Comparison of ENCODE assay signal across 22 cellular contexts in genomic region chr14:19975291-19975690, GRCh38. TPM values are rescaled to one million over a fixed set of nuclear protein-coding genes. Genes with fewer than 3 reads are reported as not detected.
A peak's percentile ranks its signal among the peaks of the same experiment; 100 is the strongest.
DNase-seq lines count a peak whose midpoint lies in the region; ATAC-seq lines count a peak whose summit lies in the region.
"Had no signal": no experiment of that assay in that cellular context is flagged by ENCODE, and none has a peak within 500 bp of the region (broad histone marks: within the 10 kb centered on the region; RNA-seq: fewer than 3 reads in every experiment).

Gene OR4K15, plus strand, starts transcription at chr14:19975591. Its CDS starts 0 bp downstream, at chr14:19975591.

- POLR2A ChIA-PET in activated CD4-positive, alpha-beta memory T cell treated with anti-CD3 and anti-CD28 coated beads for 36 hours (lab: Charles Lee) = no interaction called here
- POLR2A ChIA-PET in activated CD4-positive, alpha-beta memory T cell treated with anti-CD3 and anti-CD28 coated beads, Interleukin-2, amount 10 ng/mL, durations not matched to agents 7 days and 5 days (lab: Charles Lee) = no interaction called here

- no peaks in the 10 kb centered on the region for H3K36me3 Mint-ChIP-seq in activated CD4-positive, alpha-beta memory T cell treated with anti-CD3 and anti-CD28 coated beads for 36 hours
- H3K36me3 Mint-ChIP-seq in activated CD4-positive, alpha-beta memory T cell treated with anti-CD3 and anti-CD28 coated beads, Interleukin-2, amount 10 ng/mL, durations not matched to agents 7 days and 5 days (ENCODE audit: low read depth) = no peaks in the 10 kb centered on the region
- H3K36me3 Mint-ChIP-seq in stimulated activated naive CD8-positive, alpha-beta T cell treated with anti-CD3 and anti-CD28 coated beads, Interleukin-15, Interleukin-2, amounts not matched to agents 100 ng/mL and 50 ng/mL, for 24 hours (ENCODE audit: low read depth) = no peaks in the 10 kb centered on the region
- H3K36me3 Mint-ChIP-seq in activated T-helper 1 cell treated with anti-CD3 and anti-CD28 coated beads, Interleukin-12 subunit alpha, Interleukin-12 subunit beta, Interleukin-2, Interleukin-4 antibody, amounts not matched to agents 30 ng/mL and 10 ng/mL and 1 ng/mL, durations not matched to agents 14 hours and 24 hours and 36 hours (ENCODE audit: low read depth) = no peaks in the 10 kb centered on the region

- peak within 1 kb of the TSS; percentile 38 for H3K27ac Mint-ChIP-seq in activated CD4-positive, alpha-beta memory T cell treated with anti-CD3 and anti-CD28 coated beads for 36 hours
- no peak within 1 kb of the TSS for H3K27ac Mint-ChIP-seq in activated CD4-positive, alpha-beta memory T cell treated with anti-CD3 and anti-CD28 coated beads, Interleukin-2, amount 10 ng/mL, durations not matched to agents 7 days and 5 days
- peak within 1 kb of the TSS; percentile 64 for H3K27ac Mint-ChIP-seq in stimulated activated naive CD8-positive, alpha-beta T cell treated with anti-CD3 and anti-CD28 coated beads, Interleukin-15, Interleukin-2, amounts not matched to agents 100 ng/mL and 50 ng/mL, for 24 hours
- H3K27ac Mint-ChIP-seq in activated T-helper 1 cell treated with anti-CD3 and anti-CD28 coated beads, Interleukin-12 subunit alpha, Interleukin-12 subunit beta, Interleukin-2, Interleukin-4 antibody, amounts not matched to agents 30 ng/mL and 10 ng/mL and 1 ng/mL, durations not matched to agents 14 hours and 24 hours and 36 hours = no peak within 1 kb of the TSS
- H3K27ac Mint-ChIP-seq in stimulated activated naive CD8-positive, alpha-beta T cell treated with anti-CD3 and anti-CD28 coated beads, Interleukin-15, amount 100 ng/mL, for 72 hours = peak within 1 kb of the TSS; percentile 50 to 79
- H3K27ac Mint-ChIP-seq: HFFc6 had no signal

- peaks cover 32% of the 10 kb centered on the region for H3K4me1 Mint-ChIP-seq in activated CD4-positive, alpha-beta memory T cell treated with anti-CD3 and anti-CD28 coated beads for 36 hours (ENCODE audit: low read depth)
- H3K4me1 Mint-ChIP-seq in activated CD4-positive, alpha-beta memory T cell treated with anti-CD3 and anti-CD28 coated beads, Interleukin-2, amount 10 ng/mL, durations not matched to agents 7 days and 5 days = peaks cover 11% of the 10 kb centered on the region
- peaks cover 21% of the 10 kb centered on the region for H3K4me1 Mint-ChIP-seq in stimulated activated naive CD8-positive, alpha-beta T cell treated with anti-CD3 and anti-CD28 coated beads, Interleukin-15, Interleukin-2, amounts not matched to agents 100 ng/mL and 50 ng/mL, for 24 hours (ENCODE audit: low read depth)
- peaks cover 11% of the 10 kb centered on the region for H3K4me1 Mint-ChIP-seq in activated T-helper 1 cell treated with anti-CD3 and anti-CD28 coated beads, Interleukin-12 subunit alpha, Interleukin-12 subunit beta, Interleukin-2, Interleukin-4 antibody, amounts not matched to agents 30 ng/mL and 10 ng/mL and 1 ng/mL, durations not matched to agents 14 hours and 24 hours and 36 hours (ENCODE audit: low read depth)
- peaks cover 21% of the 10 kb centered on the region for H3K4me1 Mint-ChIP-seq in stimulated activated naive CD8-positive, alpha-beta T cell treated with anti-CD3 and anti-CD28 coated beads, Interleukin-15, amount 100 ng/mL, for 72 hours

- H3K4me3 Mint-ChIP-seq in activated CD4-positive, alpha-beta memory T cell treated with anti-CD3 and anti-CD28 coated beads for 36 hours = no peak within 1 kb of the TSS
- no peak within 1 kb of the TSS for H3K4me3 Mint-ChIP-seq in activated CD4-positive, alpha-beta memory T cell treated with anti-CD3 and anti-CD28 coated beads, Interleukin-2, amount 10 ng/mL, durations not matched to agents 7 days and 5 days
- no peak within 1 kb of the TSS for H3K4me3 Mint-ChIP-seq in stimulated activated naive CD8-positive, alpha-beta T cell treated with anti-CD3 and anti-CD28 coated beads, Interleukin-15, Interleukin-2, amounts not matched to agents 100 ng/mL and 50 ng/mL, for 24 hours
- H3K4me3 Mint-ChIP-seq in activated T-helper 1 cell treated with anti-CD3 and anti-CD28 coated beads, Interleukin-12 subunit alpha, Interleukin-12 subunit beta, Interleukin-2, Interleukin-4 antibody, amounts not matched to agents 30 ng/mL and 10 ng/mL and 1 ng/mL, durations not matched to agents 14 hours and 24 hours and 36 hours = peak within 1 kb of the TSS; percentile 17
- peak within 1 kb of the TSS in 1 of 2 donors; percentile 17 for H3K4me3 Mint-ChIP-seq in stimulated activated naive CD8-positive, alpha-beta T cell treated with anti-CD3 and anti-CD28 coated beads, Interleukin-15, amount 100 ng/mL, for 72 hours
- H3K4me3 Mint-ChIP-seq: HFFc6 had no signal

- CTCF ChIA-PET in activated CD4-positive, alpha-beta memory T cell treated with anti-CD3 and anti-CD28 coated beads for 36 hours (lab: Charles Lee) = no interaction called here
- CTCF ChIA-PET in activated CD4-positive, alpha-beta memory T cell treated with anti-CD3 and anti-CD28 coated beads, Interleukin-2, amount 10 ng/mL, durations not matched to agents 7 days and 5 days (lab: Charles Lee) = no interaction called here

- DNase-seq in activated CD4-positive, alpha-beta memory T cell treated with anti-CD3 and anti-CD28 coated beads for 36 hours = no peak
- DNase-seq in activated CD4-positive, alpha-beta memory T cell treated with anti-CD3 and anti-CD28 coated beads, Interleukin-2, amount 10 ng/mL, durations not matched to agents 7 days and 5 days = no peak
- DNase-seq in stimulated activated naive CD8-positive, alpha-beta T cell treated with anti-CD3 and anti-CD28 coated beads, Interleukin-15, Interleukin-2, amounts not matched to agents 100 U/mL and 50 U/mL, for 24 hours = no peak
- DNase-seq in activated T-helper 1 cell treated with anti-CD3 and anti-CD28 coated beads, Interleukin-12 subunit alpha, Interleukin-12 subunit beta, Interleukin-2, Interleukin-4 antibody, amounts not matched to agents 30 ng/mL and 10 ng/mL and 1 ng/mL, durations not matched to agents 14 hours and 24 hours and 36 hours (ENCODE audit: low spot score) = no peak
- DNase-seq in stimulated activated naive CD8-positive, alpha-beta T cell treated with anti-CD3 and anti-CD28 coated beads, Interleukin-15, amount 100 ng/mL, for 72 hours = no peak
- no peak for DNase-seq in NCI-H526 treated with DMSO at 0.1 percent for 48 hours (lab: John Stamatoyannopoulos, UW)
- DNase-seq in kidney glomerular epithelial cell (lab: John Stamatoyannopoulos, UW) = no peak
- DNase-seq: DMS79 treated with DMSO at 0.1 percent for 48 hours, H7, HFFc6, NCI-H1417, NCI-H187 treated with DMSO at 0.1 percent for 48 hours, NCI-H226, NCI-H524, PC-3, RPMI8226, SHP77 treated with DMSO at 0.1 percent for 48 hours had no signal

- ATAC-seq in stimulated activated naive CD8-positive, alpha-beta T cell treated with anti-CD3 and anti-CD28 coated beads, Interleukin-15, Interleukin-2, amounts not matched to agents 100 U/mL and 50 U/mL, for 24 hours = no peak
- no peak for ATAC-seq in stimulated activated naive CD8-positive, alpha-beta T cell treated with anti-CD3 and anti-CD28 coated beads, Interleukin-15, amount 100 ng/mL, for 72 hours
- ATAC-seq: A549, PC-3 had no signal

- no peaks in the 10 kb centered on the region for H3K27me3 Mint-ChIP-seq in activated CD4-positive, alpha-beta memory T cell treated with anti-CD3 and anti-CD28 coated beads for 36 hours
- no peaks in the 10 kb centered on the region for H3K27me3 Mint-ChIP-seq in activated CD4-positive, alpha-beta memory T cell treated with anti-CD3 and anti-CD28 coated beads, Interleukin-2, amount 10 ng/mL, durations not matched to agents 7 days and 5 days
- no peaks in the 10 kb centered on the region for H3K27me3 Mint-ChIP-seq in stimulated activated naive CD8-positive, alpha-beta T cell treated with anti-CD3 and anti-CD28 coated beads, Interleukin-15, Interleukin-2, amounts not matched to agents 100 ng/mL and 50 ng/mL, for 24 hours
- peaks cover 3% of the 10 kb centered on the region for H3K27me3 Mint-ChIP-seq in activated T-helper 1 cell treated with anti-CD3 and anti-CD28 coated beads, Interleukin-12 subunit alpha, Interleukin-12 subunit beta, Interleukin-2, Interleukin-4 antibody, amounts not matched to agents 30 ng/mL and 10 ng/mL and 1 ng/mL, durations not matched to agents 14 hours and 24 hours and 36 hours (ENCODE audit: insufficient read depth)
- H3K27me3 Mint-ChIP-seq in stimulated activated naive CD8-positive, alpha-beta T cell treated with anti-CD3 and anti-CD28 coated beads, Interleukin-15, amount 100 ng/mL, for 72 hours = no peaks in the 10 kb centered on the region

- peaks cover 2% of the 10 kb centered on the region for H3K9me3 Mint-ChIP-seq in activated CD4-positive, alpha-beta memory T cell treated with anti-CD3 and anti-CD28 coated beads for 36 hours
- no peaks in the 10 kb centered on the region for H3K9me3 Mint-ChIP-seq in activated CD4-positive, alpha-beta memory T cell treated with anti-CD3 and anti-CD28 coated beads, Interleukin-2, amount 10 ng/mL, durations not matched to agents 7 days and 5 days
- peaks cover 7% of the 10 kb centered on the region for H3K9me3 Mint-ChIP-seq in stimulated activated naive CD8-positive, alpha-beta T cell treated with anti-CD3 and anti-CD28 coated beads, Interleukin-15, Interleukin-2, amounts not matched to agents 100 ng/mL and 50 ng/mL, for 24 hours
- H3K9me3 Mint-ChIP-seq in activated T-helper 1 cell treated with anti-CD3 and anti-CD28 coated beads, Interleukin-12 subunit alpha, Interleukin-12 subunit beta, Interleukin-2, Interleukin-4 antibody, amounts not matched to agents 30 ng/mL and 10 ng/mL and 1 ng/mL, durations not matched to agents 14 hours and 24 hours and 36 hours = peaks cover 2% of the 10 kb centered on the region
- peaks cover 7 to 15% of the 10 kb centered on the region in 2 donors for H3K9me3 Mint-ChIP-seq in stimulated activated naive CD8-positive, alpha-beta T cell treated with anti-CD3 and anti-CD28 coated beads, Interleukin-15, amount 100 ng/mL, for 72 hours

- intact Hi-C loops in activated CD4-positive, alpha-beta memory T cell treated with anti-CD3 and anti-CD28 coated beads for 36 hours (cut with micrococcal nuclease) = no loop called here
- intact Hi-C loops in activated T-helper 1 cell treated with anti-CD3 and anti-CD28 coated beads, Interleukin-12 subunit alpha, Interleukin-12 subunit beta, Interleukin-2, Interleukin-4 antibody, amounts not matched to agents 30 ng/mL and 10 ng/mL and 1 ng/mL, durations not matched to agents 14 hours and 24 hours and 36 hours (cut with micrococcal nuclease) = no loop called here

RNA-seq across cellular contexts. Expression of gene OR4K15, which starts in this region (rescaled TPM):
- not detected for total RNA-seq in activated CD4-positive, alpha-beta memory T cell treated with anti-CD3 and anti-CD28 coated beads for 36 hours
- total RNA-seq in activated CD4-positive, alpha-beta memory T cell treated with anti-CD3 and anti-CD28 coated beads, Interleukin-2, amount 10 ng/mL, durations not matched to agents 7 days and 5 days = not detected
- total RNA-seq in activated T-helper 1 cell treated with anti-CD3 and anti-CD28 coated beads, Interleukin-12 subunit alpha, Interleukin-12 subunit beta, Interleukin-2, Interleukin-4 antibody, amounts not matched to agents 30 ng/mL and 10 ng/mL and 1 ng/mL, durations not matched to agents 14 hours and 24 hours and 36 hours = not detected in 2 replicates
- total RNA-seq: G401, H7, HFFc6, HT-29, M059J, PC-3 had no signal

Comparison
In these comparisons a context has a peak if more than half of its experiments do, and no peak if none do; other contexts are left out.
1. H3K27ac Mint-ChIP-seq: peak in activated CD4-positive, alpha-beta memory T cell treated with anti-CD3 and anti-CD28 coated beads for 36 hours (single experiment), stimulated activated naive CD8-positive, alpha-beta T cell treated with anti-CD3 and anti-CD28 coated beads, Interleukin-15, Interleukin-2, amounts not matched to agents 100 ng/mL and 50 ng/mL, for 24 hours (single experiment) and stimulated activated naive CD8-positive, alpha-beta T cell treated with anti-CD3 and anti-CD28 coated beads, Interleukin-15, amount 100 ng/mL, for 72 hours (2 of 2); none in activated CD4-positive, alpha-beta memory T cell treated with anti-CD3 and anti-CD28 coated beads, Interleukin-2, amount 10 ng/mL, durations not matched to agents 7 days and 5 days (single experiment) and activated T-helper 1 cell treated with anti-CD3 and anti-CD28 coated beads, Interleukin-12 subunit alpha, Interleukin-12 subunit beta, Interleukin-2, Interleukin-4 antibody, amounts not matched to agents 30 ng/mL and 10 ng/mL and 1 ng/mL, durations not matched to agents 14 hours and 24 hours and 36 hours (single experiment).